8 cellular contexts compared by ENCODE assay signal in the genomic region with DNA sequence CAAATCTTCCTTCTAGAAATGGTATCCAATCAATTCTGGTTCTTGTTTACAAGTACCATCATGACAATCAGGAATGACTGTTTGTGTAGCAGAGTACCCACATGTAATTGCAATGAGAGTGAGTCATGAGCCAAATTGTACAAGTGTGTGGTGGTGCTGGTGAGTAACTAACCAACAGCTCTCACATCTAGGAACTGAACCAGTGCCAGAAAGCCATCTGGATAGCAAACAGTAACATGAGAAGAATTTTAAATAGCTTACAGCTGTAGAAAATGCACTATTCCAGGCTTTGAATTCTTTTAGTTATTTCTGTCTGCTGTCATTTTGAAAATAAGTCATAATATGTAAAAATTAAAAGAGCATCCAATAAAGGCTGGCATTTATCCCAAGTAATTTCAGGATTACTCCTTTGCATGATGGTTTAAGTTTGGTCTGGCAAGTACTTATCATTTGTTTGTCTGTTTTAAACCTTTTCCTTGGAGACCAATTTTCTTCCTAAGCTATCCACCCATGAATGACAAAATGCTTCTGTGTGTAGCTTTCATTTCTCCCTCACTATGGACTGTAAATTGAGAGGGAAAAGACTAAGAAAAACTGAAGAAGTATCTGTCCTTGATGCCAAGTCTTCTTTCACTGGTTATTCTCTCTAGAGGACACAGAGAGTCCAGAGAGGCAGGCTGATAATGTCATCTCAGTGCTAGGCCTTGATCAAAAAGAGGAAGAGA.
DNase-seq lines count a peak whose midpoint lies in the region; ATAC-seq and TF ChIP-seq lines count a peak whose summit lies in the region.

No MANE protein-coding gene starts in this region.

- DNase-seq in activated T-cell treated with anti-CD3 and anti-CD28 coated beads, Interleukin-2, amount 50 U/mL, for 4 hours, result no peak
- DNase-seq in activated T-cell treated with anti-CD3 and anti-CD28 coated beads, Interleukin-2, amount 50 U/mL, for 48 hours, result no peak
- DNase-seq in NCI-H345 treated with DMSO at 0.1 percent for 48 hours (lab: John Stamatoyannopoulos, UW; ENCODE audit: unreplicated experiment) (peak; percentile 88), astrocyte of the spinal cord (ENCODE audit: low read depth, low spot score) (peak; percentile 99), inferior parietal cortex (ENCODE audit: extremely low spot score) (peak; percentile 93), spleen (no peak), HuH-7.5 (ENCODE audit: low spot score) (no peak)

- peaks cover 0 to 2% (median 0%) of the 10 kb centered on the region in 8 donors for H3K9me3 ChIP-seq in spleen

- TF ChIP-seq CTCF in astrocyte of the spinal cord (IDR thresholded peaks at IDR 0.05; ENCODE audit: low read depth, low read length) (no peak), spleen (IDR thresholded peaks at IDR 0.05 in 8 of 11, conservative IDR thresholded peaks at IDR 0.05 in 3 of 11) (no peak)

- peak overlapping the region in 5 of 8 donors; percentile 3 to 39 (median 36) for H3K27ac ChIP-seq in spleen

- in situ Hi-C loops in astrocyte of the spinal cord (cut with HindIII; ENCODE audit: low sequenced_read_pairs), result no loop called here

- H3K4me1 Mint-ChIP-seq in activated T-cell treated with anti-CD3 and anti-CD28 coated beads, Interleukin-2, amount 50 U/mL, for 4 hours (ENCODE audit: low read depth), result peaks cover 37% of the 10 kb centered on the region

- H3K27me3 Mint-ChIP-seq in activated T-cell treated with anti-CD3 and anti-CD28 coated beads, Interleukin-2, amount 50 U/mL, for 4 hours (ENCODE audit: low read depth), result no peaks in the 10 kb centered on the region

- peaks cover 10% of the 10 kb centered on the region for H3K36me3 Mint-ChIP-seq in activated T-cell treated with anti-CD3 and anti-CD28 coated beads, Interleukin-2, amount 50 U/mL, for 4 hours (ENCODE audit: insufficient read depth)

- peak; percentile 98 for ATAC-seq in activated T-cell treated with anti-CD3 and anti-CD28 coated beads, Interleukin-2, amount 50 U/mL, for 4 hours
- peak; percentile 74 for ATAC-seq in HG03378 (IDR thresholded peaks at IDR 0.05; ENCODE audit: unreplicated experiment)

- peaks cover 0 to 14% (median 0%) of the 10 kb centered on the region in 6 donors for H3K36me3 ChIP-seq in spleen

- TF ChIP-seq POLR2A in spleen (IDR thresholded peaks at IDR 0.05), result no peak

- H3K4me1 ChIP-seq in spleen, result peaks cover 5 to 20% (median 8%) of the 10 kb centered on the region in 6 donors

- intact Hi-C loops in spleen (cut with DNase I; ENCODE audit: low total_unique reads), result no loop called here

- H3K4me3 Mint-ChIP-seq in activated T-cell treated with anti-CD3 and anti-CD28 coated beads, Interleukin-2, amount 50 U/mL, for 4 hours, result no peak overlapping the region

- H3K27me3 ChIP-seq in spleen (replicated peaks in 1 of 7), result no peaks in the 10 kb centered on the region

- H3K4me3 ChIP-seq in astrocyte of the spinal cord (ENCODE audit: low read depth, low read length) (no peak overlapping the region), spleen (no peak overlapping the region)

- no peaks in the 10 kb centered on the region for H3K9me3 Mint-ChIP-seq in activated T-cell treated with anti-CD3 and anti-CD28 coated beads, Interleukin-2, amount 50 U/mL, for 4 hours

Comparison
In these comparisons a context has a peak if more than half of its experiments do, and no peak if none do; other contexts are left out.
1. DNase-seq: peak in NCI-H345 treated with DMSO at 0.1 percent for 48 hours (single experiment), astrocyte of the spinal cord (single experiment) and inferior parietal cortex (single experiment); none in activated T-cell treated with anti-CD3 and anti-CD28 coated beads, Interleukin-2, amount 50 U/mL, for 4 hours (single experiment), activated T-cell treated with anti-CD3 and anti-CD28 coated beads, Interleukin-2, amount 50 U/mL, for 48 hours (0 of 2), spleen (single experiment) and HuH-7.5 (single experiment).